Comparison of ENCODE assay signal across 11 cellular contexts in genomic region chr15:77030042-77030927, GRCh38. TPM values are rescaled to one million over a fixed set of nuclear protein-coding genes. Genes with fewer than 3 reads are reported as not detected.
A peak's percentile ranks its signal among the peaks of the same experiment; 100 is the strongest.
DNase-seq lines count a peak whose midpoint lies in the region; ATAC-seq and TF ChIP-seq lines count a peak whose summit lies in the region.
"Had no signal": no experiment of that assay in that cellular context is flagged by ENCODE, and none has a peak within 500 bp of the region (broad histone marks: within the 10 kb centered on the region; RNA-seq: fewer than 3 reads in every experiment).

No MANE protein-coding gene starts in this region.

- ATAC-seq in activated CD4-positive, alpha-beta T cell treated with anti-CD3 and anti-CD28 coated beads for 36 hours, result no peak
- no peak for ATAC-seq in GM19023 (IDR thresholded peaks at IDR 0.05; ENCODE audit: unreplicated experiment)

- H3K4me1 Mint-ChIP-seq in activated CD4-positive, alpha-beta T cell treated with anti-CD3 and anti-CD28 coated beads for 36 hours, result no peaks in the 10 kb centered on the region
- no peaks in the 10 kb centered on the region for H3K4me1 Mint-ChIP-seq in activated CD4-positive, alpha-beta memory T cell treated with anti-CD3 and anti-CD28 coated beads for 36 hours (ENCODE audit: low read depth)
- peaks cover 20% of the 10 kb centered on the region in 2 donors for H3K4me1 Mint-ChIP-seq in immature natural killer cell

- no peak overlapping the region for H3K4me3 Mint-ChIP-seq in activated CD4-positive, alpha-beta T cell treated with anti-CD3 and anti-CD28 coated beads for 36 hours
- no peak overlapping the region for H3K4me3 Mint-ChIP-seq in activated CD4-positive, alpha-beta memory T cell treated with anti-CD3 and anti-CD28 coated beads for 36 hours
- H3K4me3 Mint-ChIP-seq in immature natural killer cell, result no peak overlapping the region

- H3K9me3 ChIP-seq in stomach (no peaks in the 10 kb centered on the region), breast epithelium (no peaks in the 10 kb centered on the region)
- H3K9me3 ChIP-seq: HAP-1 had no signal

- peak; percentile 15 for DNase-seq in activated CD4-positive, alpha-beta T cell treated with anti-CD3 and anti-CD28 coated beads for 36 hours
- DNase-seq in activated CD4-positive, alpha-beta T cell treated with anti-CD3 and anti-CD28 coated beads, Interleukin-2, amount 50 U/mL, for 4 hours, result no peak
- DNase-seq in activated CD4-positive, alpha-beta memory T cell treated with anti-CD3 and anti-CD28 coated beads for 36 hours, result peak; percentile 9
- DNase-seq in immature natural killer cell (no peak), stomach (peak; percentile 19), breast epithelium (ENCODE audit: low spot score in 2 of 2) (no peak), NCI-H2081 treated with DMSO at 0.1 percent for 48 hours (lab: John Stamatoyannopoulos, UW) (no peak)

- H3K9me3 Mint-ChIP-seq in activated CD4-positive, alpha-beta T cell treated with anti-CD3 and anti-CD28 coated beads for 36 hours (ENCODE audit: low read depth), result no peaks in the 10 kb centered on the region
- H3K9me3 Mint-ChIP-seq in activated CD4-positive, alpha-beta memory T cell treated with anti-CD3 and anti-CD28 coated beads for 36 hours, result no peaks in the 10 kb centered on the region
- no peaks in the 10 kb centered on the region for H3K9me3 Mint-ChIP-seq in immature natural killer cell

- H3K27me3 Mint-ChIP-seq in activated CD4-positive, alpha-beta T cell treated with anti-CD3 and anti-CD28 coated beads for 36 hours, result no peaks in the 10 kb centered on the region
- no peaks in the 10 kb centered on the region for H3K27me3 Mint-ChIP-seq in activated CD4-positive, alpha-beta memory T cell treated with anti-CD3 and anti-CD28 coated beads for 36 hours
- peaks cover 0 to 5% (median 3%) of the 10 kb centered on the region in 3 donors for H3K27me3 Mint-ChIP-seq in immature natural killer cell (ENCODE audit: low read depth in 3 of 3)

- H3K36me3 Mint-ChIP-seq in activated CD4-positive, alpha-beta T cell treated with anti-CD3 and anti-CD28 coated beads for 36 hours (ENCODE audit: low read depth), result peaks cover 31% of the 10 kb centered on the region
- H3K36me3 Mint-ChIP-seq in activated CD4-positive, alpha-beta memory T cell treated with anti-CD3 and anti-CD28 coated beads for 36 hours, result peaks cover 35% of the 10 kb centered on the region
- peaks cover 0 to 14% (median 0%) of the 10 kb centered on the region in 3 donors for H3K36me3 Mint-ChIP-seq in immature natural killer cell

- no peak overlapping the region for H3K27ac Mint-ChIP-seq in activated CD4-positive, alpha-beta T cell treated with anti-CD3 and anti-CD28 coated beads for 36 hours
- H3K27ac Mint-ChIP-seq in activated CD4-positive, alpha-beta memory T cell treated with anti-CD3 and anti-CD28 coated beads for 36 hours, result no peak overlapping the region
- H3K27ac Mint-ChIP-seq in immature natural killer cell, result peak overlapping the region in 4 of 6 donors; percentile 48 to 82 (median 53)

- peaks cover 0 to 40% (median 0%) of the 10 kb centered on the region in 4 donors for H3K36me3 ChIP-seq in stomach
- H3K36me3 ChIP-seq in breast epithelium, result no peaks in the 10 kb centered on the region
- H3K36me3 ChIP-seq: HAP-1 had no signal

- 70 to 81% (median 79%) methylated on average over 11 to 22 of the region's 22 CpGs for WGBS in stomach, 5 donors

- TF ChIP-seq CTCF in stomach (IDR thresholded peaks at IDR 0.05) (no peak), breast epithelium (IDR thresholded peaks at IDR 0.05) (no peak)

- CTCF ChIA-PET in activated CD4-positive, alpha-beta T cell treated with anti-CD3 and anti-CD28 coated beads for 36 hours (lab: Charles Lee), result interaction anchor here (0.9 to 6.7 kb wide), 2 partner anchors 50 to 57 kb away, joined by 3 to 44 read pairs; no protein-coding TSS in a partner anchor
- CTCF ChIA-PET in activated CD4-positive, alpha-beta memory T cell treated with anti-CD3 and anti-CD28 coated beads for 36 hours (lab: Charles Lee), result interaction anchor here (1.4 to 6.2 kb wide), 3 partner anchors 7 to 513 kb away, joined by 3 to 60 read pairs (median 32); no protein-coding TSS in a partner anchor

- H3K4me1 ChIP-seq in stomach, result peaks cover 7 to 50% (median 15%) of the 10 kb centered on the region in 4 donors
- H3K4me1 ChIP-seq in breast epithelium, result no peaks in the 10 kb centered on the region
- H3K4me1 ChIP-seq: HAP-1 had no signal

- intact Hi-C loops in activated CD4-positive, alpha-beta T cell treated with anti-CD3 and anti-CD28 coated beads for 36 hours (cut with DNase I, micrococcal nuclease), result no loop called here
- intact Hi-C loops in activated CD4-positive, alpha-beta memory T cell treated with anti-CD3 and anti-CD28 coated beads for 36 hours (cut with micrococcal nuclease), result no loop called here
- intact Hi-C loops in stomach (cut with DNase I; ENCODE audit: low total_unique reads) (no loop called here), breast epithelium (cut with DNase I; ENCODE audit: low total_unique reads) (no loop called here)

- H3K4me3 ChIP-seq in stomach (no peak overlapping the region), breast epithelium (no peak overlapping the region)
- H3K4me3 ChIP-seq: HAP-1 had no signal

- TF ChIP-seq POLR2A in stomach (IDR thresholded peaks at IDR 0.05), result no peak
- TF ChIP-seq POLR2A in breast epithelium (IDR thresholded peaks at IDR 0.05), result no peak

- peaks cover 0 to 33% (median 12%) of the 10 kb centered on the region in 3 donors for H3K27me3 ChIP-seq in stomach
- H3K27me3 ChIP-seq in breast epithelium, result no peaks in the 10 kb centered on the region

- H3K27ac ChIP-seq in stomach (no peak overlapping the region), breast epithelium (no peak overlapping the region)

- POLR2A ChIA-PET in activated CD4-positive, alpha-beta T cell treated with anti-CD3 and anti-CD28 coated beads for 36 hours (lab: Charles Lee), result no interaction called here
- POLR2A ChIA-PET in activated CD4-positive, alpha-beta memory T cell treated with anti-CD3 and anti-CD28 coated beads for 36 hours (lab: Charles Lee), result interaction anchor here (0.9 kb wide), 1 partner anchor 11 kb away, joined by 3 read pairs; no protein-coding TSS in a partner anchor

- no peak for TF ChIP-seq EP300 in stomach (IDR thresholded peaks at IDR 0.05)

RNA-seq across cellular contexts. Expression of gene PSTPIP1, which starts 35.4 kb away (rescaled TPM):
- total RNA-seq in activated CD4-positive, alpha-beta T cell treated with anti-CD3 and anti-CD28 coated beads for 36 hours, result 100 to 1,000 TPM; 100 to 125 TPM
- 100 to 1,000 TPM; 155 to 164 TPM for total RNA-seq in activated CD4-positive, alpha-beta memory T cell treated with anti-CD3 and anti-CD28 coated beads for 36 hours
- polyA plus RNA-seq in immature natural killer cell (100 to 1,000 TPM in 1 of 3 donors, 10 to 100 TPM in 2; 84.4 to 127 (median 99.3) TPM), stomach (1 to 10 TPM; 3.1 to 6.6 (median 4.2) TPM)
- total RNA-seq in stomach (10 to 100 TPM in 3 of 5 donors, 1 to 10 TPM in 1, under 1 TPM in 1; 0.29 to 75.4 (median 10.1) TPM), breast epithelium (10 to 100 TPM in 1 of 3 donors, 1 to 10 TPM in 2; 2.6 to 11.0 (median 3.9) TPM)
- total RNA-seq: epithelial cell of proximal tubule, RPMI7951 had no signal

RNA-seq across cellular contexts. Expression of gene TSPAN3, which starts 40.6 kb away (rescaled TPM):
- total RNA-seq in activated CD4-positive, alpha-beta T cell treated with anti-CD3 and anti-CD28 coated beads for 36 hours, result 10 to 100 TPM; 26.2 to 28.4 TPM
- 10 to 100 TPM; 28.9 to 29.1 TPM for total RNA-seq in activated CD4-positive, alpha-beta memory T cell treated with anti-CD3 and anti-CD28 coated beads for 36 hours
- polyA plus RNA-seq in immature natural killer cell, result 100 to 1,000 TPM in 2 of 3 donors, 10 to 100 TPM in 1; 96.3 to 145 (median 105) TPM
- 100 to 1,000 TPM in 3 of 5 donors, 10 to 100 TPM in 2; 42.9 to 390 (median 143) TPM for total RNA-seq in stomach
- polyA plus RNA-seq in stomach, result 100 to 1,000 TPM in 1 of 3 donors, 10 to 100 TPM in 2; 48.7 to 100 (median 99.2) TPM
- 100 to 1,000 TPM; 148 to 398 (median 292) TPM for total RNA-seq in breast epithelium

Comparison
In these comparisons a context has a peak if more than half of its experiments do, and no peak if none do; other contexts are left out.
1. DNase-seq: peak in activated CD4-positive, alpha-beta T cell treated with anti-CD3 and anti-CD28 coated beads for 36 hours (single experiment), activated CD4-positive, alpha-beta memory T cell treated with anti-CD3 and anti-CD28 coated beads for 36 hours (single experiment) and stomach (single experiment); none in activated CD4-positive, alpha-beta T cell treated with anti-CD3 and anti-CD28 coated beads, Interleukin-2, amount 50 U/mL, for 4 hours (0 of 2), immature natural killer cell (0 of 3), breast epithelium (0 of 2) and NCI-H2081 treated with DMSO at 0.1 percent for 48 hours (single experiment).
2. H3K27ac Mint-ChIP-seq: peak in immature natural killer cell (4 of 6); none in activated CD4-positive, alpha-beta T cell treated with anti-CD3 and anti-CD28 coated beads for 36 hours (single experiment) and activated CD4-positive, alpha-beta memory T cell treated with anti-CD3 and anti-CD28 coated beads for 36 hours (single experiment).